24 cellular contexts compared by ENCODE assay signal in genomic region chr6:27861276-27861840, GRCh38. TPM values are rescaled to one million over a fixed set of nuclear protein-coding genes. Genes with fewer than 3 reads are reported as not detected.
"Had no signal": no experiment of that assay in that cellular context is flagged by ENCODE, and none has a peak within 500 bp of the region (broad histone marks: within the 10 kb centered on the region; RNA-seq: fewer than 3 reads in every experiment).

No MANE protein-coding gene starts in this region.

- DNase-seq: activated CD4-positive, alpha-beta T cell treated with anti-CD3 and anti-CD28 coated beads for 36 hours; activated CD4-positive, CD25-positive, alpha-beta regulatory T cell; activated CD8-positive, alpha-beta memory T cell treated with anti-CD3 and anti-CD28 coated beads, Interleukin-2, amount 50 U/mL, for 48 hours; activated CD8-positive, alpha-beta T cell treated with anti-CD3 and anti-CD28 coated beads, Interleukin-2, amount 10 ng/mL, durations not matched to agents 7 days and 5 days; activated naive CD4-positive, alpha-beta T cell treated with anti-CD3 and anti-CD28 coated beads, Interleukin-2, amount 50 U/mL, for 16 hours; activated naive CD8-positive, alpha-beta T cell treated with anti-CD3 and anti-CD28 coated beads, Interleukin-2, amount 10 ng/mL, durations not matched to agents 7 days and 5 days; activated T-cell treated with anti-CD3 and anti-CD28 coated beads, Interleukin-2, amount 50 U/mL, for 1 hour; aorta; caudate nucleus; colonic mucosa; IMR-90; MG63; NCI-H1105; NCI-H1436; NCI-H1694 treated with DMSO at 0.1 percent for 48 hours; NCI-H2029 treated with DMSO at 0.1 percent for 48 hours; NCI-H345; NCI-H510A; NCI-H69; SJCRH30; T-helper 2 cell had no signal

- ATAC-seq: activated CD4-positive, alpha-beta T cell treated with anti-CD3 and anti-CD28 coated beads for 36 hours; activated CD8-positive, alpha-beta T cell treated with anti-CD3 and anti-CD28 coated beads, Interleukin-2, amount 10 ng/mL, durations not matched to agents 7 days and 5 days had no signal

- H3K9me3 Mint-ChIP-seq: activated naive CD8-positive, alpha-beta T cell treated with anti-CD3 and anti-CD28 coated beads, Interleukin-2, amount 10 ng/mL, durations not matched to agents 7 days and 5 days had no signal

- H3K27me3 Mint-ChIP-seq: activated CD4-positive, alpha-beta T cell treated with anti-CD3 and anti-CD28 coated beads for 36 hours had no signal

- H3K4me3 Mint-ChIP-seq: activated CD4-positive, alpha-beta T cell treated with anti-CD3 and anti-CD28 coated beads for 36 hours; activated CD8-positive, alpha-beta T cell treated with anti-CD3 and anti-CD28 coated beads, Interleukin-2, amount 10 ng/mL, durations not matched to agents 7 days and 5 days had no signal

- H3K27ac Mint-ChIP-seq: activated CD4-positive, alpha-beta T cell treated with anti-CD3 and anti-CD28 coated beads for 36 hours; activated CD8-positive, alpha-beta T cell treated with anti-CD3 and anti-CD28 coated beads, Interleukin-2, amount 10 ng/mL, durations not matched to agents 7 days and 5 days had no signal

RNA-seq across cellular contexts. Expression of gene OR2B2, which starts 50.8 kb away (rescaled TPM):
- total RNA-seq: activated CD4-positive, alpha-beta T cell treated with anti-CD3 and anti-CD28 coated beads for 36 hours; activated CD8-positive, alpha-beta T cell treated with anti-CD3 and anti-CD28 coated beads, Interleukin-2, amount 10 ng/mL, durations not matched to agents 7 days and 5 days; activated naive CD8-positive, alpha-beta T cell treated with anti-CD3 and anti-CD28 coated beads, Interleukin-2, amount 10 ng/mL, durations not matched to agents 7 days and 5 days; aorta; breast epithelium; cerebellum; colonic mucosa; IMR-90; RPMI7951; SJCRH30 had no signal
